ENCODE assay signal across 17 cellular contexts in the genomic region with DNA sequence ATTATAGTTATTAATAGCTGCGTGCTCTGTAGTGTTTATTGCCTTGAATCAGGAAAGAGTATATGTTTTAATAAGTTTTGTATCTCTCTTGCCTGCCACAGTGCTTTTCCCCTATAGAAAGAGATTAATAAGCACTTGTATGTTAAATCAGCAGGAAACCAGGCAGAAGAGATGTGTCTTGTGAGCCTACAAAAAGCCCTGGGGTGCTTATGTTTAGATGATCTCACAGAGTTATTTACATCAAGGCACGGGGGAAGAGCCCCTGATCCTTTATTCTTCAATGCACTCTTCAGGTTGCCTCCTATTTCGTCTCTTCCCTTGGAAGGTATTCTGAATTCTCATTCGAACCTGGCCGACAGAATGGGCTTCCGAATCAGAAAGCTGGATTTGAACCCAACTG.
"Had no signal": no experiment of that assay in that cellular context is flagged by ENCODE, and none has a peak within 500 bp of the region (broad histone marks: within the 10 kb centered on the region; RNA-seq: fewer than 3 reads in every experiment).

No MANE protein-coding gene starts in this region.

- H3K9me3 ChIP-seq: adrenal gland, gastrocnemius medialis, heart right ventricle had no signal

- H3K9me3 Mint-ChIP-seq: activated CD4-positive, alpha-beta memory T cell treated with anti-CD3 and anti-CD28 coated beads, Interleukin-2, amount 10 ng/mL, durations not matched to agents 7 days and 5 days; endodermal cell; naive B cell; T-helper 1 cell treated with Interleukin-12 subunit alpha and Interleukin-12 subunit beta and Interleukin-4 antibody, amounts not matched to agents 30 μg/mL and 1 μg/mL, for 36 hours had no signal

- DNase-seq: activated CD4-positive, alpha-beta memory T cell treated with anti-CD3 and anti-CD28 coated beads, Interleukin-2, amount 10 ng/mL, durations not matched to agents 7 days and 5 days; activated CD4-positive, alpha-beta T cell treated with anti-CD3 and anti-CD28 coated beads for 4 hours; activated gamma-delta T cell treated with Interleukin-2 at 50 U/mL for 16 hours; adrenal gland; dorsolateral prefrontal cortex; endodermal cell; gastrocnemius medialis; heart right ventricle; left colon; naive B cell; stimulated activated CD4-positive, alpha-beta T cell treated with anti-CD3 and anti-CD28 coated beads, Interleukin-4, amount 100 ng/mL, for 24 hours; stimulated activated naive CD4-positive, alpha-beta T cell; trophoblast cell had no signal

- H3K36me3 Mint-ChIP-seq: naive B cell had no signal

- H3K27me3 Mint-ChIP-seq: activated CD4-positive, alpha-beta memory T cell treated with anti-CD3 and anti-CD28 coated beads, Interleukin-2, amount 10 ng/mL, durations not matched to agents 7 days and 5 days; naive B cell had no signal

- H3K27ac ChIP-seq: cardiac muscle cell, dorsolateral prefrontal cortex had no signal

- H3K4me3 ChIP-seq: adrenal gland, cardiac muscle cell, dorsolateral prefrontal cortex, gastrocnemius medialis, heart right ventricle, lung, skin epidermis had no signal

- ATAC-seq: gastrocnemius medialis, heart right ventricle, left colon had no signal

- H3K4me3 Mint-ChIP-seq: activated CD4-positive, alpha-beta memory T cell treated with anti-CD3 and anti-CD28 coated beads, Interleukin-2, amount 10 ng/mL, durations not matched to agents 7 days and 5 days; endodermal cell; naive B cell; T-helper 1 cell treated with Interleukin-12 subunit alpha and Interleukin-12 subunit beta and Interleukin-4 antibody, amounts not matched to agents 30 μg/mL and 1 μg/mL, for 36 hours had no signal

- H3K27ac Mint-ChIP-seq: activated CD4-positive, alpha-beta memory T cell treated with anti-CD3 and anti-CD28 coated beads, Interleukin-2, amount 10 ng/mL, durations not matched to agents 7 days and 5 days; endodermal cell; T-helper 1 cell treated with Interleukin-12 subunit alpha and Interleukin-12 subunit beta and Interleukin-4 antibody, amounts not matched to agents 30 μg/mL and 1 μg/mL, for 36 hours had no signal

- H3K27me3 ChIP-seq: adrenal gland, cardiac muscle cell, dorsolateral prefrontal cortex, gastrocnemius medialis, heart right ventricle had no signal

- H3K36me3 ChIP-seq: adrenal gland, cardiac muscle cell, gastrocnemius medialis, heart right ventricle had no signal
